8 cellular contexts compared by ENCODE assay signal in the genomic region with DNA sequence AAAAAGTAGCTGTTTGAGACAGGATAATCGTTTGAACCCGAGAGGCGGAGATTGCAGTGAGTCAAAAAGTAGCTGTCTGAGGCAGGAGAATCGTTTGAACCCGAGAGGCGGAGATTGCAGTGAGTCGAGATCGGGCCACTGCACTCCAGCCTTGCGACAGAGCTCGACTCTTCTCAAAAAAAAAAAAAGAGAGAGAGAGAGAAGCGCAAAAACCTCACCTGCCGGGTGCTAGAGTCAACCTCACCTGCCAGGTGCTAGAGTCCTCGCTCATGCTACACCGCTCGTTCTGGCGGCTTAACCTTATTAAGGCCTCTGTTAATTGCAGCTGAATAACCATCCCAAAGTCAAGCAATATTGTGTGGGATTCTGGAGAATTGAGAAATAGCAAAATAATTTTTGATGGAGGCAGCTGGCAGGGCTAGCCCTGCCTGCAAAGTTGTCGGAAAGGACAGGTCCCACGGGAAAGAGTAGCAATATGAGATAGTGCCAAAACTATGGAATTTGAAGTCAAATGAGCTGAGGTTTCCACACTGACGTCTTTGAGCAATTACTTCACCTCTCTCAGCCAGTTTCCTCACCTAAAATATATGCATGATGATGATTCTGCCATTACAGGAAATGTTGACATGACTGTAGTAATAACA. TPM values are rescaled to one million over a fixed set of nuclear protein-coding genes. Genes with fewer than 3 reads are reported as not detected.
DNase-seq lines count a peak whose midpoint lies in the region; ATAC-seq and TF ChIP-seq lines count a peak whose summit lies in the region.

No MANE protein-coding gene starts in this region.

- peaks cover 4% of the 10 kb centered on the region for H3K36me3 Mint-ChIP-seq in T-helper 2 cell treated with Interferon-gamma antibody and Interleukin-4, amounts not matched to agents 5 μg/mL and 100 μg/mL, for 36 hours (ENCODE audit: low read depth)
- no peaks in the 10 kb centered on the region for H3K36me3 Mint-ChIP-seq in glutamatergic neuron (ENCODE audit: unreplicated experiment)
- H3K36me3 Mint-ChIP-seq in stimulated activated effector memory CD8-positive, alpha-beta T cell treated with anti-CD3 and anti-CD28 coated beads, Interleukin-12 subunit alpha, Interleukin-12 subunit beta, amount 100 ng/mL, for 72 hours, result peaks cover 5% of the 10 kb centered on the region

- H3K27ac Mint-ChIP-seq in T-helper 2 cell treated with Interferon-gamma antibody and Interleukin-4, amounts not matched to agents 5 μg/mL and 100 μg/mL, for 36 hours, result peak overlapping the region; percentile 81
- no peak overlapping the region for H3K27ac Mint-ChIP-seq in glutamatergic neuron (ENCODE audit: unreplicated experiment)
- peak overlapping the region; percentile 95 for H3K27ac Mint-ChIP-seq in stimulated activated effector memory CD8-positive, alpha-beta T cell treated with anti-CD3 and anti-CD28 coated beads, Interleukin-12 subunit alpha, Interleukin-12 subunit beta, amount 100 ng/mL, for 72 hours

- peaks cover 6% of the 10 kb centered on the region for H3K27me3 Mint-ChIP-seq in T-helper 2 cell treated with Interferon-gamma antibody and Interleukin-4, amounts not matched to agents 5 μg/mL and 100 μg/mL, for 36 hours (ENCODE audit: low read depth)
- H3K27me3 Mint-ChIP-seq in glutamatergic neuron (ENCODE audit: unreplicated experiment), result peaks cover 2% of the 10 kb centered on the region

- TF ChIP-seq CTCF in glutamatergic neuron (IDR thresholded peaks at IDR 0.05; ENCODE audit: partially characterized antibody, unreplicated experiment), result no peak
- TF ChIP-seq CTCF in GM20000 (IDR thresholded peaks at IDR 0.05; ENCODE audit: extremely low read depth, missing control alignments), result no peak

- no peaks in the 10 kb centered on the region for H3K9me3 Mint-ChIP-seq in T-helper 2 cell treated with Interferon-gamma antibody and Interleukin-4, amounts not matched to agents 5 μg/mL and 100 μg/mL, for 36 hours
- peaks cover 4% of the 10 kb centered on the region for H3K9me3 Mint-ChIP-seq in glutamatergic neuron (ENCODE audit: unreplicated experiment)
- no peaks in the 10 kb centered on the region for H3K9me3 Mint-ChIP-seq in stimulated activated effector memory CD8-positive, alpha-beta T cell treated with anti-CD3 and anti-CD28 coated beads, Interleukin-12 subunit alpha, Interleukin-12 subunit beta, amount 100 ng/mL, for 72 hours

- DNase-seq in NCI-H510A treated with DMSO at 0.1 percent for 48 hours (lab: John Stamatoyannopoulos, UW), result peak; percentile 45
- DNase-seq in NCI-H510A (lab: John Stamatoyannopoulos, UW), result no peak
- DNase-seq in T-helper 2 cell treated with Interferon-gamma antibody and Interleukin-4, amounts not matched to agents 5 μg/mL and 100 μg/mL, for 36 hours (ENCODE audit: low spot score), result no peak
- DNase-seq in glutamatergic neuron, result no peak
- DNase-seq in stimulated activated effector memory CD8-positive, alpha-beta T cell treated with anti-CD3 and anti-CD28 coated beads, Interleukin-12 subunit alpha, Interleukin-12 subunit beta, amount 100 ng/mL, for 72 hours (ENCODE audit: low spot score in 2 of 2), result no peak
- DNase-seq in KBM-7, result no peak
- DNase-seq in GM19240 (ENCODE audit: insufficient read length, low spot score), result no peak
- no peak for DNase-seq in GM20000 (ENCODE audit: low spot score)

- H3K4me1 Mint-ChIP-seq in T-helper 2 cell treated with Interferon-gamma antibody and Interleukin-4, amounts not matched to agents 5 μg/mL and 100 μg/mL, for 36 hours (ENCODE audit: low read depth), result peaks cover 20% of the 10 kb centered on the region
- peaks cover 10% of the 10 kb centered on the region for H3K4me1 Mint-ChIP-seq in glutamatergic neuron (ENCODE audit: low read depth, unreplicated experiment)
- peaks cover 29% of the 10 kb centered on the region for H3K4me1 Mint-ChIP-seq in stimulated activated effector memory CD8-positive, alpha-beta T cell treated with anti-CD3 and anti-CD28 coated beads, Interleukin-12 subunit alpha, Interleukin-12 subunit beta, amount 100 ng/mL, for 72 hours

- ATAC-seq in stimulated activated effector memory CD8-positive, alpha-beta T cell treated with anti-CD3 and anti-CD28 coated beads, Interleukin-12 subunit alpha, Interleukin-12 subunit beta, amount 100 ng/mL, for 72 hours, result peak; percentile 48

- in situ Hi-C loops in KBM-7 (cut with MboI; ENCODE audit: low pct_unique_long_range_greater_than_20kb, low sequenced_read_pairs), result no loop called here

- H3K4me3 Mint-ChIP-seq in T-helper 2 cell treated with Interferon-gamma antibody and Interleukin-4, amounts not matched to agents 5 μg/mL and 100 μg/mL, for 36 hours, result peak overlapping the region; percentile 85
- H3K4me3 Mint-ChIP-seq in glutamatergic neuron (ENCODE audit: unreplicated experiment), result peak overlapping the region; percentile 81
- H3K4me3 Mint-ChIP-seq in stimulated activated effector memory CD8-positive, alpha-beta T cell treated with anti-CD3 and anti-CD28 coated beads, Interleukin-12 subunit alpha, Interleukin-12 subunit beta, amount 100 ng/mL, for 72 hours, result peak overlapping the region; percentile 69

RNA-seq across cellular contexts. Expression of gene DYM, which starts 0.6 kb away (rescaled TPM):
- total RNA-seq in glutamatergic neuron (ENCODE audit: unreplicated experiment), result 39.0 TPM

RNA-seq across cellular contexts. Expression of gene C18orf32, which starts 26.0 kb away (rescaled TPM):
- total RNA-seq in glutamatergic neuron (ENCODE audit: unreplicated experiment), result 122 TPM

RNA-seq across cellular contexts. Expression of gene RPL17, which starts 31.2 kb away (rescaled TPM):
- total RNA-seq in glutamatergic neuron (ENCODE audit: unreplicated experiment), result 990 TPM
